Comparison of ENCODE assay signal across 20 cellular contexts in genomic region chr21:44421901-44422840, GRCh38. TPM values are rescaled to one million over a fixed set of nuclear protein-coding genes. Genes with fewer than 3 reads are reported as not detected.
DNase-seq lines count a peak whose midpoint lies in the region; ATAC-seq and TF ChIP-seq lines count a peak whose summit lies in the region.
"Had no signal": no experiment of that assay in that cellular context is flagged by ENCODE, and none has a peak within 500 bp of the region (broad histone marks: within the 10 kb centered on the region; RNA-seq: fewer than 3 reads in every experiment).

No MANE protein-coding gene starts in this region.

- H3K36me3 ChIP-seq in sigmoid colon = no peaks in the 10 kb centered on the region
- H3K36me3 ChIP-seq: gastroesophageal sphincter had no signal

- H3K36me3 Mint-ChIP-seq in activated CD4-positive, alpha-beta T cell treated with anti-CD3 and anti-CD28 coated beads for 36 hours (ENCODE audit: low read depth) = no peaks in the 10 kb centered on the region

- TF ChIP-seq EP300 in sigmoid colon (IDR thresholded peaks at IDR 0.05) = no peak

- WGBS in sigmoid colon, 2 donors = 82 to 84% methylated on average over 25 of the region's 26 CpGs

- POLR2A ChIA-PET in activated CD4-positive, alpha-beta T cell treated with anti-CD3 and anti-CD28 coated beads for 36 hours (lab: Charles Lee) = no interaction called here

- CTCF ChIA-PET in activated CD4-positive, alpha-beta T cell treated with anti-CD3 and anti-CD28 coated beads for 36 hours (lab: Charles Lee) = interaction anchor here (0.7 kb wide), 1 partner anchor 80 kb away, joined by 3 read pairs; no protein-coding TSS in a partner anchor

- DNase-seq in activated CD4-positive, alpha-beta T cell treated with anti-CD3 and anti-CD28 coated beads for 36 hours = peak; percentile 0
- DNase-seq in activated CD4-positive, alpha-beta T cell treated with anti-CD3 and anti-CD28 coated beads for 1 hour = no peak
- peak; percentile 36 for DNase-seq in NCI-H82 treated with DMSO at 0.1 percent for 48 hours (lab: John Stamatoyannopoulos, UW; ENCODE audit: unreplicated experiment)
- peak; percentile 46 for DNase-seq in islet precursor cell
- DNase-seq in sigmoid colon = peak; percentile 26
- DNase-seq in OCI-M2 (lab: John Stamatoyannopoulos, UW; ENCODE audit: unreplicated experiment) = no peak
- DNase-seq: 8988T; dermis blood vessel endothelial cell; NCI-H510A; stimulated activated naive CD4-positive, alpha-beta T cell treated with Interleukin-2 at 50 U/mL for 16 hours; T-helper 2 cell had no signal

- no peak for TF ChIP-seq CTCF in sigmoid colon (IDR thresholded peaks at IDR 0.05)

- no peak overlapping the region for H3K27ac Mint-ChIP-seq in activated CD4-positive, alpha-beta T cell treated with anti-CD3 and anti-CD28 coated beads for 36 hours

- peaks cover 4% of the 10 kb centered on the region for H3K9me3 Mint-ChIP-seq in activated CD4-positive, alpha-beta T cell treated with anti-CD3 and anti-CD28 coated beads for 36 hours (ENCODE audit: low read depth)

- peaks cover 0 to 20% (median 0%) of the 10 kb centered on the region in 3 donors for H3K27me3 ChIP-seq in sigmoid colon
- H3K27me3 ChIP-seq: SJSA1 had no signal

- H3K27me3 Mint-ChIP-seq in activated CD4-positive, alpha-beta T cell treated with anti-CD3 and anti-CD28 coated beads for 36 hours = no peaks in the 10 kb centered on the region

- no peak overlapping the region for H3K27ac ChIP-seq in sigmoid colon
- H3K27ac ChIP-seq: gastroesophageal sphincter, SJSA1 had no signal

- no peak overlapping the region for H3K4me3 Mint-ChIP-seq in activated CD4-positive, alpha-beta T cell treated with anti-CD3 and anti-CD28 coated beads for 36 hours
- H3K4me3 Mint-ChIP-seq: WTC11 had no signal

- no peaks in the 10 kb centered on the region for H3K4me1 ChIP-seq in sigmoid colon
- H3K4me1 ChIP-seq: Caco-2, gastroesophageal sphincter, SJSA1 had no signal

- no peak for TF ChIP-seq POLR2A in sigmoid colon (IDR thresholded peaks at IDR 0.05)

- no peak for ATAC-seq in activated CD4-positive, alpha-beta T cell treated with anti-CD3 and anti-CD28 coated beads for 36 hours
- ATAC-seq in HG02571 (IDR thresholded peaks at IDR 0.05; ENCODE audit: unreplicated experiment) (no peak), SK-N-SH treated with all-trans-retinoic acid at 6 μM for 48 hours (no peak)
- ATAC-seq: esophagus mucosa, gastroesophageal sphincter, right cardiac atrium, WTC11 had no signal

- H3K9me3 ChIP-seq in sigmoid colon = no peaks in the 10 kb centered on the region
- H3K9me3 ChIP-seq: Caco-2, gastroesophageal sphincter had no signal

- no peak overlapping the region for H3K4me3 ChIP-seq in sigmoid colon
- H3K4me3 ChIP-seq: gastroesophageal sphincter, SJSA1 had no signal

- no peaks in the 10 kb centered on the region for H3K4me1 Mint-ChIP-seq in activated CD4-positive, alpha-beta T cell treated with anti-CD3 and anti-CD28 coated beads for 36 hours
- H3K4me1 Mint-ChIP-seq: WTC11 had no signal

- intact Hi-C loops in activated CD4-positive, alpha-beta T cell treated with anti-CD3 and anti-CD28 coated beads for 36 hours (cut with DNase I, micrococcal nuclease) = loop anchor here in 1 of 2 experiments (10.0 kb wide), 1 partner anchor 73 kb away; no protein-coding TSS in a partner anchor
- intact Hi-C loops in sigmoid colon (cut with DNase I) = no loop called here

TF ChIP-seq in SK-N-SH treated with all-trans-retinoic acid at 6 μM for 48 hours, 23 proteins besides CTCF, POLR2A, EP300 and RAD21:
- no peak for TF ChIP-seq ZC3H10 (CRISPR knock-in tag; IDR thresholded peaks at IDR 0.05)
- TF ChIP-seq ZFP3 (CRISPR knock-in tag; IDR thresholded peaks at IDR 0.05) = no peak

RNA-seq across cellular contexts. Expression of gene LRRC3, which starts 33.1 kb away (rescaled TPM):
- total RNA-seq in activated CD4-positive, alpha-beta T cell treated with anti-CD3 and anti-CD28 coated beads for 36 hours = 1 to 10 TPM; 2.7 to 2.9 TPM
- 1 to 10 TPM; 3.9 to 7.1 (median 5.4) TPM for total RNA-seq in sigmoid colon
- polyA plus RNA-seq in sigmoid colon = 1 to 10 TPM in 1 of 3 donors, under 1 TPM in 2; under 0.01 to 2.9 (median 0.46) TPM
- total RNA-seq: OCI-LY7 had no signal

Comparison
In these comparisons a context has a peak if more than half of its experiments do, and no peak if none do; other contexts are left out.
1. DNase-seq: peak in activated CD4-positive, alpha-beta T cell treated with anti-CD3 and anti-CD28 coated beads for 36 hours (single experiment), NCI-H82 treated with DMSO at 0.1 percent for 48 hours (single experiment), islet precursor cell (single experiment) and sigmoid colon (single experiment); none in activated CD4-positive, alpha-beta T cell treated with anti-CD3 and anti-CD28 coated beads for 1 hour (single experiment) and OCI-M2 (single experiment).